In the genomic region with DNA sequence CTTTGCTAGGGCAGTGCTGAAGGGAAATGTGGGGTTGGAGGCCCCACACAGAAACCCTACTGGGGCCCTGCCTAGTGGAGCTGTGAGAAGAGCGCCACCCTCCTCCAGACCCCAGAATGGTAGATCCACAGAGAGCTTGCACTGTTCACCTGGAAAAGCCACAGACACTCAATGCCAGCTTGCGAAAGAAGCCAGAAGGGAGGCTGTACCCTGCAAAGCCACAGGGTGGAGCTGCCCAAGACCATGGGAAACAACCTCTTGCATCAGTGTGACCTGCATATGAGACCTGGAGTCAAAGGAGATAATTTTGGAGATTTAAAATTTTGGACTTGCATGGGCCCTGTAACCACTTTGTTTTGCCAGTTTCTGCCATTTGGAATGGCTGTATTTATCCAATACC, we compare ENCODE assay signal across 20 cellular contexts.
DNase-seq lines count a peak whose midpoint lies in the region; ATAC-seq and TF ChIP-seq lines count a peak whose summit lies in the region.
"Had no signal": no experiment of that assay in that cellular context is flagged by ENCODE, and none has a peak within 500 bp of the region (broad histone marks: within the 10 kb centered on the region; RNA-seq: fewer than 3 reads in every experiment).

No MANE protein-coding gene starts in this region.

- H3K36me3 ChIP-seq in DND-41 (ENCODE audit: insufficient read depth, low read length), result no peaks in the 10 kb centered on the region
- H3K36me3 ChIP-seq in OCI-LY1 (ENCODE audit: insufficient read depth, low read length), result no peaks in the 10 kb centered on the region
- H3K36me3 ChIP-seq: tibial artery had no signal

- H3K27me3 ChIP-seq in DND-41 (ENCODE audit: insufficient read depth, low read length, poor library complexity), result no peaks in the 10 kb centered on the region
- no peaks in the 10 kb centered on the region for H3K27me3 ChIP-seq in OCI-LY1 (ENCODE audit: insufficient read depth, low read length)
- H3K27me3 ChIP-seq: tibial artery had no signal

- ATAC-seq in DND-41 (ENCODE audit: insufficient read depth, low read depth) (no peak), GM18870 (IDR thresholded peaks at IDR 0.05; ENCODE audit: unreplicated experiment) (no peak)
- no peak for ATAC-seq in effector memory CD8-positive, alpha-beta T cell (replicated peaks)
- ATAC-seq: activated CD4-positive, CD25-positive, alpha-beta regulatory T cell treated with anti-CD3 and anti-CD28 coated beads, Interleukin-2, amount 50 U/mL, for 24 hours; esophagus mucosa; naive thymus-derived CD4-positive, alpha-beta T cell had no signal

- no peaks in the 10 kb centered on the region; the same call in 1 of the 2 replicates for H3K9me2 ChIP-seq in OCI-LY1 (ENCODE audit: low read depth, low read length)

- no peaks in the 10 kb centered on the region for H3K36me3 Mint-ChIP-seq in effector memory CD8-positive, alpha-beta T cell (ENCODE audit: insufficient read depth)
- H3K36me3 Mint-ChIP-seq: naive thymus-derived CD4-positive, alpha-beta T cell had no signal

- no peaks in the 10 kb centered on the region for H3K4me1 Mint-ChIP-seq in effector memory CD8-positive, alpha-beta T cell (ENCODE audit: low read depth in 2 of 2)
- H3K4me1 Mint-ChIP-seq: naive thymus-derived CD4-positive, alpha-beta T cell had no signal

- H3K27ac ChIP-seq in DND-41 (ENCODE audit: low read length) (no peak overlapping the region), OCI-LY1 (ENCODE audit: low read depth, low read length, poor library complexity, severe bottlenecking) (no peak overlapping the region)
- H3K27ac ChIP-seq: HL-60, KMS-11, RWPE1, tibial artery had no signal

- TF ChIP-seq CTCF in AG10803 (conservative IDR thresholded peaks at IDR 0.05; ENCODE audit: low read length) (peak; percentile 3; the same call in 1 of the 2 replicates), DND-41 (IDR thresholded peaks at IDR 0.05; ENCODE audit: borderline replicate concordance, extremely low read depth, low read length, poor library complexity, severe bottlenecking) (peak; percentile 20), OCI-LY1 (IDR thresholded peaks at IDR 0.05; ENCODE audit: low read length) (peak; percentile 39), choroid plexus epithelial cell (conservative IDR thresholded peaks at IDR 0.05; ENCODE audit: low read depth, low read length) (peak; percentile 10)

- H3K4me3 ChIP-seq in AG10803 (ENCODE audit: low read length) (no peak overlapping the region), DND-41 (ENCODE audit: low read depth in 1 of 2, low read length in 2 of 2) (no peak overlapping the region), OCI-LY1 (ENCODE audit: low read depth, low read length, poor library complexity, severe bottlenecking) (no peak overlapping the region), choroid plexus epithelial cell (ENCODE audit: low read depth, low read length) (no peak overlapping the region)
- H3K4me3 ChIP-seq: lung, tibial artery had no signal

- no peak for DNase-seq in AG10803 (ENCODE audit: low read depth)
- DNase-seq in DND-41, result no peak
- no peak for DNase-seq in choroid plexus epithelial cell (ENCODE audit: low read depth)
- no peak for DNase-seq in occipital lobe (lab: John Stamatoyannopoulos, UW)
- DNase-seq in effector memory CD8-positive, alpha-beta T cell, result no peak
- DNase-seq: activated effector memory CD4-positive, alpha-beta T cell treated with anti-CD3 and anti-CD28 coated beads, Interleukin-2, amount 50 U/mL, for 16 hours; CD4-positive, alpha-beta T cell; glutamatergic neuron; naive thymus-derived CD4-positive, alpha-beta T cell; NCI-H1436; tibial artery had no signal

- H2AFZ ChIP-seq in DND-41 (ENCODE audit: low read depth, low read length), result no peak overlapping the region
- no peak overlapping the region for H2AFZ ChIP-seq in OCI-LY1 (ENCODE audit: low read length)

- no peaks in the 10 kb centered on the region for H3K27me3 Mint-ChIP-seq in effector memory CD8-positive, alpha-beta T cell
- H3K27me3 Mint-ChIP-seq: CD4-positive, alpha-beta T cell; naive thymus-derived CD4-positive, alpha-beta T cell had no signal

- H3K79me2 ChIP-seq in DND-41 (ENCODE audit: insufficient read depth, low read length) (no peaks in the 10 kb centered on the region), OCI-LY1 (ENCODE audit: insufficient read depth, low read length) (no peaks in the 10 kb centered on the region)

- no peaks in the 10 kb centered on the region for H4K20me1 ChIP-seq in DND-41 (ENCODE audit: insufficient read depth, low read length)
- H4K20me1 ChIP-seq in OCI-LY1 (ENCODE audit: insufficient read depth, low read length), result no peaks in the 10 kb centered on the region

- H3K4me1 ChIP-seq in DND-41 (ENCODE audit: insufficient read depth, low read length), result no peaks in the 10 kb centered on the region
- no peaks in the 10 kb centered on the region for H3K4me1 ChIP-seq in OCI-LY1 (ENCODE audit: insufficient read depth, low read length, severe bottlenecking)
- H3K4me1 ChIP-seq: tibial artery had no signal

- H3K9me3 ChIP-seq in DND-41 (ENCODE audit: insufficient read depth, low read length, severe bottlenecking) (no peaks in the 10 kb centered on the region), OCI-LY1 (ENCODE audit: low read length) (0 out of 2 replicates have a peak, but pooled peaks cover 3% of the 10 kb centered on the region)
- H3K9me3 ChIP-seq: tibial artery had no signal

- no peak overlapping the region for H3K4me2 ChIP-seq in DND-41 (ENCODE audit: insufficient read depth, low read length)
- no peak overlapping the region for H3K4me2 ChIP-seq in OCI-LY1 (ENCODE audit: low read length)
- H3K4me2 ChIP-seq: KMS-11 had no signal

- H3F3A ChIP-seq in OCI-LY1 (ENCODE audit: insufficient read depth, low read length), result no peaks in the 10 kb centered on the region

- H3K9me3 Mint-ChIP-seq in effector memory CD8-positive, alpha-beta T cell, result peaks cover 13 to 17% of the 10 kb centered on the region in 2 donors

- H3K27ac Mint-ChIP-seq in effector memory CD8-positive, alpha-beta T cell, result no peak overlapping the region
- H3K27ac Mint-ChIP-seq: CD4-positive, alpha-beta T cell; naive thymus-derived CD4-positive, alpha-beta T cell; T-helper 1 cell treated with Interleukin-12 subunit alpha and Interleukin-12 subunit beta and Interleukin-4 antibody, amounts not matched to agents 30 μg/mL and 1 μg/mL, for 36 hours had no signal

- no peak overlapping the region for H3K4me3 Mint-ChIP-seq in effector memory CD8-positive, alpha-beta T cell
- H3K4me3 Mint-ChIP-seq: CD4-positive, alpha-beta T cell; naive thymus-derived CD4-positive, alpha-beta T cell; T-helper 1 cell treated with Interleukin-12 subunit alpha and Interleukin-12 subunit beta and Interleukin-4 antibody, amounts not matched to agents 30 μg/mL and 1 μg/mL, for 36 hours had no signal

- H3K9ac ChIP-seq in DND-41 (ENCODE audit: low read depth, low read length) (no peak overlapping the region), OCI-LY1 (ENCODE audit: low read length) (no peak overlapping the region)
- H3K9ac ChIP-seq: KMS-11 had no signal
